In the genomic region with DNA sequence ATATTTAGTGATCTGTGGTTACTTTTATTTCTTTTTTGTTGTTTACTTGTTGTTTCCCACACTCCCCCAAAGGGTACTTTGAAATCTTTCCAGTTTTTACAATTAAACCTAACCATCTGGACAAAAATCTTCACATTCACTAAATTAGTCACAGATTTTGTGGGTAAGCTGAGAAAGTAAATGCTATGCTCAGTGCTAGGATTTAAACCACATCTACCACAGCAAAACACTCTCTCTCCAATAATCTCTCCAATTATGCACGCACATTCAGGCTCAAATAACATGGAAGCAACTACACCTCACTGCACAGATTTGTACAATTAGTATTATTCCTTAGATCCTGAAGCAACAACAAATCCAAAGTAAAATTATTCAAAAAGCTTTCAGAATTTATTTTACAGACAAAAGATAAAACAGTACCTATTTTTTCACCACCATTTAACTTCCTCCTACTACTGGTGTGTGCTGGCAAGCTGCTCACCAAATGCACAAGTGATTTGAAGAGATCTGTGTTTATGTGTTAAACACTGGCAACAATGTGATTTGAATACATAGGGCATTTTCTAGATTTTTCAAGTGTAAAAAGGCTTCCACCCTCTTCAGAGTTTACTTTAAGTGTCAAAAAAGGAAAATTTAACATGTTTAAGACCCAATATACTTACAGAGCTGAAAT, we compare ENCODE assay signal across 1 cellular context.
TF ChIP-seq lines count a peak whose summit lies in the region.

No MANE protein-coding gene starts in this region.

TF ChIP-seq in WTC11, 78 proteins besides CTCF, POLR2A, EP300 and RAD21 (continued from another document):
- TF ChIP-seq, protein P1, sequence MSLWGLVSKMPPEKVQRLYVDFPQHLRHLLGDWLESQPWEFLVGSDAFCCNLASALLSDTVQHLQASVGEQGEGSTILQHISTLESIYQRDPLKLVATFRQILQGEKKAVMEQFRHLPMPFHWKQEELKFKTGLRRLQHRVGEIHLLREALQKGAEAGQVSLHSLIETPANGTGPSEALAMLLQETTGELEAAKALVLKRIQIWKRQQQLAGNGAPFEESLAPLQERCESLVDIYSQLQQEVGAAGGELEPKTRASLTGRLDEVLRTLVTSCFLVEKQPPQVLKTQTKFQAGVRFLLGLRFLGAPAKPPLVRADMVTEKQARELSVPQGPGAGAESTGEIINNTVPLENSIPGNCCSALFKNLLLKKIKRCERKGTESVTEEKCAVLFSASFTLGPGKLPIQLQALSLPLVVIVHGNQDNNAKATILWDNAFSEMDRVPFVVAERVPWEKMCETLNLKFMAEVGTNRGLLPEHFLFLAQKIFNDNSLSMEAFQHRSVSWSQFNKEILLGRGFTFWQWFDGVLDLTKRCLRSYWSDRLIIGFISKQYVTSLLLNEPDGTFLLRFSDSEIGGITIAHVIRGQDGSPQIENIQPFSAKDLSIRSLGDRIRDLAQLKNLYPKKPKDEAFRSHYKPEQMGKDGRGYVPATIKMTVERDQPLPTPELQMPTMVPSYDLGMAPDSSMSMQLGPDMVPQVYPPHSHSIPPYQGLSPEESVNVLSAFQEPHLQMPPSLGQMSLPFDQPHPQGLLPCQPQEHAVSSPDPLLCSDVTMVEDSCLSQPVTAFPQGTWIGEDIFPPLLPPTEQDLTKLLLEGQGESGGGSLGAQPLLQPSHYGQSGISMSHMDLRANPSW (CRISPR knock-in tag; conservative IDR thresholded peaks at IDR 0.05; ENCODE audit: low read depth): no peak
- TF ChIP-seq, protein P2, sequence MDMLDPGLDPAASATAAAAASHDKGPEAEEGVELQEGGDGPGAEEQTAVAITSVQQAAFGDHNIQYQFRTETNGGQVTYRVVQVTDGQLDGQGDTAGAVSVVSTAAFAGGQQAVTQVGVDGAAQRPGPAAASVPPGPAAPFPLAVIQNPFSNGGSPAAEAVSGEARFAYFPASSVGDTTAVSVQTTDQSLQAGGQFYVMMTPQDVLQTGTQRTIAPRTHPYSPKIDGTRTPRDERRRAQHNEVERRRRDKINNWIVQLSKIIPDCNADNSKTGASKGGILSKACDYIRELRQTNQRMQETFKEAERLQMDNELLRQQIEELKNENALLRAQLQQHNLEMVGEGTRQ (CRISPR knock-in tag; IDR thresholded peaks at IDR 0.05): no peak
- TF ChIP-seq, protein P3, sequence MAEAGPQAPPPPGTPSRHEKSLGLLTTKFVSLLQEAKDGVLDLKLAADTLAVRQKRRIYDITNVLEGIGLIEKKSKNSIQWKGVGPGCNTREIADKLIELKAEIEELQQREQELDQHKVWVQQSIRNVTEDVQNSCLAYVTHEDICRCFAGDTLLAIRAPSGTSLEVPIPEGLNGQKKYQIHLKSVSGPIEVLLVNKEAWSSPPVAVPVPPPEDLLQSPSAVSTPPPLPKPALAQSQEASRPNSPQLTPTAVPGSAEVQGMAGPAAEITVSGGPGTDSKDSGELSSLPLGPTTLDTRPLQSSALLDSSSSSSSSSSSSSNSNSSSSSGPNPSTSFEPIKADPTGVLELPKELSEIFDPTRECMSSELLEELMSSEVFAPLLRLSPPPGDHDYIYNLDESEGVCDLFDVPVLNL (CRISPR knock-in tag; IDR thresholded peaks at IDR 0.05; ENCODE audit: borderline replicate concordance, low read depth): no peak
- TF ChIP-seq NFYB (CRISPR knock-in tag; conservative IDR thresholded peaks at IDR 0.05; ENCODE audit: low read depth): no peak
- TF ChIP-seq MXD4 (CRISPR knock-in tag; IDR thresholded peaks at IDR 0.05; ENCODE audit: borderline replicate concordance): no peak
- TF ChIP-seq NFE2L1 (CRISPR knock-in tag; IDR thresholded peaks at IDR 0.05): no peak
- no peak for TF ChIP-seq ETV6 (CRISPR knock-in tag; IDR thresholded peaks at IDR 0.05)
- TF ChIP-seq, protein P4, sequence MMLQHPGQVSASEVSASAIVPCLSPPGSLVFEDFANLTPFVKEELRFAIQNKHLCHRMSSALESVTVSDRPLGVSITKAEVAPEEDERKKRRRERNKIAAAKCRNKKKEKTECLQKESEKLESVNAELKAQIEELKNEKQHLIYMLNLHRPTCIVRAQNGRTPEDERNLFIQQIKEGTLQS (CRISPR knock-in tag; conservative IDR thresholded peaks at IDR 0.05): no peak
- TF ChIP-seq, protein P5, sequence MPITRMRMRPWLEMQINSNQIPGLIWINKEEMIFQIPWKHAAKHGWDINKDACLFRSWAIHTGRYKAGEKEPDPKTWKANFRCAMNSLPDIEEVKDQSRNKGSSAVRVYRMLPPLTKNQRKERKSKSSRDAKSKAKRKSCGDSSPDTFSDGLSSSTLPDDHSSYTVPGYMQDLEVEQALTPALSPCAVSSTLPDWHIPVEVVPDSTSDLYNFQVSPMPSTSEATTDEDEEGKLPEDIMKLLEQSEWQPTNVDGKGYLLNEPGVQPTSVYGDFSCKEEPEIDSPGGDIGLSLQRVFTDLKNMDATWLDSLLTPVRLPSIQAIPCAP (CRISPR knock-in tag; IDR thresholded peaks at IDR 0.05): no peak
- no peak for TF ChIP-seq HMGXB4 (CRISPR knock-in tag; IDR thresholded peaks at IDR 0.05)
- no peak for TF ChIP-seq NR3C1 (CRISPR knock-in tag; conservative IDR thresholded peaks at IDR 0.05; ENCODE audit: low read depth)
- TF ChIP-seq EMX1 (CRISPR knock-in tag; IDR thresholded peaks at IDR 0.05): no peak
- no peak for TF ChIP-seq JAZF1 (CRISPR knock-in tag; IDR thresholded peaks at IDR 0.05)
- no peak for TF ChIP-seq ATF6 (CRISPR knock-in tag; IDR thresholded peaks at IDR 0.05)
- no peak for TF ChIP-seq NR2C2 (CRISPR knock-in tag; IDR thresholded peaks at IDR 0.05)
